Comparison of ENCODE assay signal across 18 cellular contexts in genomic region chr5:180008433-180008832, GRCh38.
A peak's percentile ranks its signal among the peaks of the same experiment; 100 is the strongest.
DNase-seq lines count a peak whose midpoint lies in the region; TF ChIP-seq lines count a peak whose summit lies in the region.
"Had no signal": no experiment of that assay in that cellular context is flagged by ENCODE, and none has a peak within 500 bp of the region (broad histone marks: within the 10 kb centered on the region; RNA-seq: fewer than 3 reads in every experiment).

No MANE protein-coding gene starts in this region.

- TF ChIP-seq CTCF in WERI-Rb-1 (IDR thresholded peaks at IDR 0.05; ENCODE audit: low read depth, low read length) (no peak), glutamatergic neuron (IDR thresholded peaks at IDR 0.05; ENCODE audit: partially characterized antibody, unreplicated experiment) (no peak), progenitor cell of endocrine pancreas (IDR thresholded peaks at IDR 0.05; ENCODE audit: unreplicated experiment) (no peak)

- CTCF ChIA-PET in activated naive CD4-positive, alpha-beta T cell treated with anti-CD3 and anti-CD28 coated beads, Interleukin-2, amount 10 ng/mL, durations not matched to agents 7 days and 5 days (lab: Charles Lee): no interaction called here

- H3K9me3 Mint-ChIP-seq in activated naive CD4-positive, alpha-beta T cell treated with anti-CD3 and anti-CD28 coated beads, Interleukin-2, amount 50 U/mL, for 24 hours: no peaks in the 10 kb centered on the region
- no peaks in the 10 kb centered on the region for H3K9me3 Mint-ChIP-seq in activated naive CD4-positive, alpha-beta T cell treated with anti-CD3 and anti-CD28 coated beads, Interleukin-2, amount 10 ng/mL, durations not matched to agents 7 days and 5 days
- H3K9me3 Mint-ChIP-seq in glutamatergic neuron (ENCODE audit: unreplicated experiment): peaks cover 3% of the 10 kb centered on the region
- H3K9me3 Mint-ChIP-seq in progenitor cell of endocrine pancreas (ENCODE audit: low read depth): no peaks in the 10 kb centered on the region
- H3K9me3 Mint-ChIP-seq: CD8-positive, alpha-beta T cell had no signal

- H3K4me3 Mint-ChIP-seq in activated naive CD4-positive, alpha-beta T cell treated with anti-CD3 and anti-CD28 coated beads, Interleukin-2, amount 50 U/mL, for 24 hours: no peak overlapping the region
- H3K4me3 Mint-ChIP-seq in activated naive CD4-positive, alpha-beta T cell treated with anti-CD3 and anti-CD28 coated beads, Interleukin-2, amount 10 ng/mL, durations not matched to agents 7 days and 5 days: no peak overlapping the region
- H3K4me3 Mint-ChIP-seq in glutamatergic neuron (ENCODE audit: unreplicated experiment) (peak overlapping the region; percentile 81), progenitor cell of endocrine pancreas (ENCODE audit: low read depth) (no peak overlapping the region)
- H3K4me3 Mint-ChIP-seq: B cell; CD8-positive, alpha-beta T cell had no signal

- H3K4me3 ChIP-seq in WERI-Rb-1 (ENCODE audit: low read depth, low read length): no peak overlapping the region

- H3K27ac ChIP-seq in WERI-Rb-1: peak overlapping the region; percentile 45; the same call in 1 of the 2 replicates
- H3K27ac ChIP-seq: 22Rv1, RWPE1 had no signal

- no peak for DNase-seq in activated naive CD4-positive, alpha-beta T cell treated with anti-CD3 and anti-CD28 coated beads, Interleukin-2, amount 10 ng/mL, durations not matched to agents 7 days and 5 days
- DNase-seq in WERI-Rb-1: no peak
- DNase-seq in glutamatergic neuron: no peak
- DNase-seq in progenitor cell of endocrine pancreas (ENCODE audit: low spot score, unreplicated experiment): no peak
- no peak for DNase-seq in NCI-H1105 treated with DMSO at 0.1 percent for 48 hours (lab: John Stamatoyannopoulos, UW)
- no peak for DNase-seq in MV-4-11 (lab: John Stamatoyannopoulos, UW)
- DNase-seq in SHP77 treated with DMSO at 0.1 percent for 48 hours (lab: John Stamatoyannopoulos, UW): no peak
- DNase-seq: CD8-positive, alpha-beta T cell; DMS79; H7; IMR-90; NCI-H2029; NCI-H82; PC-3 had no signal

- H3K27me3 Mint-ChIP-seq in activated naive CD4-positive, alpha-beta T cell treated with anti-CD3 and anti-CD28 coated beads, Interleukin-2, amount 50 U/mL, for 24 hours: no peaks in the 10 kb centered on the region
- no peaks in the 10 kb centered on the region for H3K27me3 Mint-ChIP-seq in activated naive CD4-positive, alpha-beta T cell treated with anti-CD3 and anti-CD28 coated beads, Interleukin-2, amount 10 ng/mL, durations not matched to agents 7 days and 5 days
- H3K27me3 Mint-ChIP-seq in glutamatergic neuron (ENCODE audit: unreplicated experiment) (peaks cover 3% of the 10 kb centered on the region), progenitor cell of endocrine pancreas (no peaks in the 10 kb centered on the region)

- H3K27me3 ChIP-seq in WERI-Rb-1 (ENCODE audit: insufficient read depth, low read depth, severe bottlenecking): no peaks in the 10 kb centered on the region

- no peaks in the 10 kb centered on the region for H3K9me3 ChIP-seq in WERI-Rb-1 (ENCODE audit: severe bottlenecking)

- H3K36me3 Mint-ChIP-seq in activated naive CD4-positive, alpha-beta T cell treated with anti-CD3 and anti-CD28 coated beads, Interleukin-2, amount 50 U/mL, for 24 hours: peaks cover 15% of the 10 kb centered on the region
- no peaks in the 10 kb centered on the region for H3K36me3 Mint-ChIP-seq in activated naive CD4-positive, alpha-beta T cell treated with anti-CD3 and anti-CD28 coated beads, Interleukin-2, amount 10 ng/mL, durations not matched to agents 7 days and 5 days
- H3K36me3 Mint-ChIP-seq in glutamatergic neuron (ENCODE audit: unreplicated experiment) (no peaks in the 10 kb centered on the region), progenitor cell of endocrine pancreas (ENCODE audit: insufficient read depth) (peaks cover 12% of the 10 kb centered on the region)

- peaks cover 5% of the 10 kb centered on the region for H3K36me3 ChIP-seq in WERI-Rb-1

- peak overlapping the region; percentile 25 for H3K27ac Mint-ChIP-seq in activated naive CD4-positive, alpha-beta T cell treated with anti-CD3 and anti-CD28 coated beads, Interleukin-2, amount 50 U/mL, for 24 hours
- no peak overlapping the region for H3K27ac Mint-ChIP-seq in activated naive CD4-positive, alpha-beta T cell treated with anti-CD3 and anti-CD28 coated beads, Interleukin-2, amount 10 ng/mL, durations not matched to agents 7 days and 5 days
- H3K27ac Mint-ChIP-seq in glutamatergic neuron (ENCODE audit: unreplicated experiment) (peak overlapping the region; percentile 93), progenitor cell of endocrine pancreas (peak overlapping the region; percentile 82)
- H3K27ac Mint-ChIP-seq: B cell; CD8-positive, alpha-beta T cell had no signal

- peaks cover 21% of the 10 kb centered on the region for H3K4me1 Mint-ChIP-seq in activated naive CD4-positive, alpha-beta T cell treated with anti-CD3 and anti-CD28 coated beads, Interleukin-2, amount 50 U/mL, for 24 hours
- peaks cover 19% of the 10 kb centered on the region for H3K4me1 Mint-ChIP-seq in activated naive CD4-positive, alpha-beta T cell treated with anti-CD3 and anti-CD28 coated beads, Interleukin-2, amount 10 ng/mL, durations not matched to agents 7 days and 5 days
- H3K4me1 Mint-ChIP-seq in glutamatergic neuron (ENCODE audit: low read depth, unreplicated experiment): peaks cover 45% of the 10 kb centered on the region
- peaks cover 7% of the 10 kb centered on the region for H3K4me1 Mint-ChIP-seq in progenitor cell of endocrine pancreas (ENCODE audit: low read depth)
